Comparison of ENCODE assay signal across 18 cellular contexts in genomic region chr16:62363451-62363850, GRCh38.
A peak's percentile ranks its signal among the peaks of the same experiment; 100 is the strongest.
DNase-seq lines count a peak whose midpoint lies in the region; TF ChIP-seq lines count a peak whose summit lies in the region.
"Had no signal": no experiment of that assay in that cellular context is flagged by ENCODE, and none has a peak within 500 bp of the region (broad histone marks: within the 10 kb centered on the region; RNA-seq: fewer than 3 reads in every experiment).

No MANE protein-coding gene starts in this region.

- H3K9me3 Mint-ChIP-seq in glutamatergic neuron (ENCODE audit: unreplicated experiment): no peaks in the 10 kb centered on the region
- H3K9me3 Mint-ChIP-seq in neural crest cell: no peaks in the 10 kb centered on the region

- H3K4me3 Mint-ChIP-seq in glutamatergic neuron (ENCODE audit: unreplicated experiment) (no peak overlapping the region), neural crest cell (no peak overlapping the region)
- H3K4me3 Mint-ChIP-seq: central memory CD8-positive, alpha-beta T cell had no signal

- H3K27ac Mint-ChIP-seq in glutamatergic neuron (ENCODE audit: unreplicated experiment) (no peak overlapping the region), neural crest cell (ENCODE audit: unreplicated experiment) (no peak overlapping the region)

- H3K27me3 Mint-ChIP-seq in glutamatergic neuron (ENCODE audit: unreplicated experiment) (peaks cover under 1% of the 10 kb centered on the region), neural crest cell (ENCODE audit: low read depth) (no peaks in the 10 kb centered on the region)
- H3K27me3 Mint-ChIP-seq: central memory CD8-positive, alpha-beta T cell had no signal

- peak; percentile 27 for DNase-seq in COLO829 (ENCODE audit: low spot score)
- DNase-seq in NCI-H446 treated with DMSO at 0.1 percent for 48 hours (lab: John Stamatoyannopoulos, UW): peak; percentile 28
- DNase-seq in glutamatergic neuron: no peak
- DNase-seq in neural crest cell (ENCODE audit: low read depth, low spot score): no peak
- no peak for DNase-seq in OCI-M2 (lab: John Stamatoyannopoulos, UW; ENCODE audit: unreplicated experiment)
- no peak for DNase-seq in COLO668 (lab: John Stamatoyannopoulos, UW; ENCODE audit: unreplicated experiment)
- DNase-seq in activated CD4-positive, alpha-beta T cell treated with anti-CD3 and anti-CD28 coated beads, Interleukin-2, amount 50 U/mL, for 1 hour: no peak
- DNase-seq: activated CD4-positive, alpha-beta T cell treated with anti-CD3 and anti-CD28 coated beads for 4 hours; effector CD4-positive, alpha-beta T cell; esophagus squamous epithelium; left cardiac atrium; NCI-H1092 treated with DMSO at 0.1 percent for 48 hours; NCI-H2081; NCI-H748 treated with DMSO at 0.1 percent for 48 hours; right lobe of liver; stimulated activated naive CD8-positive, alpha-beta T cell treated with anti-CD3 and anti-CD28 coated beads, Interleukin-15, Interleukin-2, amounts not matched to agents 100 U/mL and 50 U/mL, for 24 hours; upper lobe of right lung had no signal

- TF ChIP-seq CTCF in glutamatergic neuron (IDR thresholded peaks at IDR 0.05; ENCODE audit: partially characterized antibody, unreplicated experiment) (peak; percentile 24), neural crest cell (conservative IDR thresholded peaks at IDR 0.05) (peak; percentile 47)

- H3K4me1 Mint-ChIP-seq in glutamatergic neuron (ENCODE audit: low read depth, unreplicated experiment) (peaks cover 13% of the 10 kb centered on the region), neural crest cell (no peaks in the 10 kb centered on the region)
- H3K4me1 Mint-ChIP-seq: central memory CD8-positive, alpha-beta T cell had no signal

- H3K36me3 Mint-ChIP-seq in glutamatergic neuron (ENCODE audit: unreplicated experiment) (no peaks in the 10 kb centered on the region), neural crest cell (ENCODE audit: low read depth) (no peaks in the 10 kb centered on the region)

Comparison
In these comparisons a context has a peak if more than half of its experiments do, and no peak if none do; other contexts are left out.
1. DNase-seq: peak in COLO829 (single experiment) and NCI-H446 treated with DMSO at 0.1 percent for 48 hours (single experiment); none in glutamatergic neuron (single experiment), neural crest cell (single experiment), OCI-M2 (single experiment), COLO668 (single experiment) and activated CD4-positive, alpha-beta T cell treated with anti-CD3 and anti-CD28 coated beads, Interleukin-2, amount 50 U/mL, for 1 hour (single experiment).